8 cellular contexts compared by ENCODE assay signal in genomic region chr13:75803175-75803611, GRCh38.
A peak's percentile ranks its signal among the peaks of the same experiment; 100 is the strongest.
DNase-seq lines count a peak whose midpoint lies in the region; ATAC-seq and TF ChIP-seq lines count a peak whose summit lies in the region.

No MANE protein-coding gene starts in this region.

- peaks cover 50% of the 10 kb centered on the region for H3K4me1 ChIP-seq in iPS-18a (ENCODE audit: control insufficient read depth, low read depth, low read length)
- no peaks in the 10 kb centered on the region for H3K4me1 ChIP-seq in gastroesophageal sphincter

- H3K9ac ChIP-seq in iPS-18a (ENCODE audit: low read length): no peak overlapping the region

- H3K9me3 ChIP-seq in iPS-18a (ENCODE audit: control insufficient read depth, low read depth, low read length): no peaks in the 10 kb centered on the region
- no peaks in the 10 kb centered on the region for H3K9me3 ChIP-seq in gastroesophageal sphincter

- H3K4me3 Mint-ChIP-seq in immature natural killer cell: no peak overlapping the region

- no peaks in the 10 kb centered on the region for H3K27me3 ChIP-seq in iPS-18a (ENCODE audit: control insufficient read depth, insufficient read depth, low read length)
- H3K27me3 ChIP-seq in gastroesophageal sphincter: no peaks in the 10 kb centered on the region

- no peaks in the 10 kb centered on the region for H3K9me3 Mint-ChIP-seq in immature natural killer cell

- no peak for TF ChIP-seq EP300 in gastroesophageal sphincter (IDR thresholded peaks at IDR 0.05)

- peak; percentile 70 for ATAC-seq in GM18907 (IDR thresholded peaks at IDR 0.05; ENCODE audit: unreplicated experiment)
- ATAC-seq in HG02798 (IDR thresholded peaks at IDR 0.05; ENCODE audit: poor library complexity, unreplicated experiment): peak; percentile 51
- ATAC-seq in gastroesophageal sphincter: no peak
- ATAC-seq in GM19035 (IDR thresholded peaks at IDR 0.05; ENCODE audit: unreplicated experiment): no peak

- H3K36me3 Mint-ChIP-seq in immature natural killer cell: peaks cover 4 to 5% (median 5%) of the 10 kb centered on the region in 3 donors

- peak overlapping the region in 3 of 6 donors; percentile 3 to 18 (median 6) for H3K27ac Mint-ChIP-seq in immature natural killer cell

- H3K4me1 Mint-ChIP-seq in immature natural killer cell: peaks cover 10 to 15% of the 10 kb centered on the region in 2 donors

- H3K27ac ChIP-seq in iPS-18a (ENCODE audit: low read length) (peak overlapping the region; percentile 6), gastroesophageal sphincter (no peak overlapping the region)

- no peaks in the 10 kb centered on the region for H3K36me3 ChIP-seq in iPS-18a (ENCODE audit: control insufficient read depth, low read depth, low read length)
- H3K36me3 ChIP-seq in gastroesophageal sphincter: peaks cover 0 to 20% of the 10 kb centered on the region in 2 donors

- DNase-seq in NCI-H774 (lab: John Stamatoyannopoulos, UW) (peak; percentile 39), NCI-H1694 (lab: John Stamatoyannopoulos, UW) (no peak), immature natural killer cell (no peak)

- H3K4me3 ChIP-seq in iPS-18a (ENCODE audit: low read length) (peak overlapping the region; percentile 18), gastroesophageal sphincter (no peak overlapping the region)

- no peak for TF ChIP-seq CTCF in gastroesophageal sphincter (IDR thresholded peaks at IDR 0.05)

- TF ChIP-seq POLR2A in gastroesophageal sphincter (IDR thresholded peaks at IDR 0.05): no peak

- no peaks in the 10 kb centered on the region for H3K27me3 Mint-ChIP-seq in immature natural killer cell (ENCODE audit: low read depth in 3 of 3)

- 29 to 43% methylated on average over 1 of the region's 1 CpG for WGBS in gastroesophageal sphincter (ENCODE audit: low coverage in 1 of 2), 2 donors

Comparison
In these comparisons a context has a peak if more than half of its experiments do, and no peak if none do; other contexts are left out.
1. ATAC-seq: peak in GM18907 (single experiment) and HG02798 (single experiment); none in gastroesophageal sphincter (single experiment) and GM19035 (single experiment).